ENCODE assay signal across 1 cellular context in genomic region chr15:90479656-90480055, GRCh38.
TF ChIP-seq lines count a peak whose summit lies in the region.

No MANE protein-coding gene starts in this region.

TF ChIP-seq in IMR-90, 13 proteins besides CTCF, POLR2A, EP300 and RAD21:
- TF ChIP-seq MAFK (IDR thresholded peaks at IDR 0.05; ENCODE audit: low read depth, low read length) (no peak), RCOR1 (IDR thresholded peaks at IDR 0.05; ENCODE audit: insufficient replicate concordance, low read length) (no peak), CHD1 (IDR thresholded peaks at IDR 0.05; ENCODE audit: low read depth, low read length) (no peak), ELK1 (IDR thresholded peaks at IDR 0.05; ENCODE audit: borderline replicate concordance, low read depth, low read length) (no peak), USF2 (IDR thresholded peaks at IDR 0.05; ENCODE audit: low read depth, low read length) (no peak), BHLHE40 (IDR thresholded peaks at IDR 0.05; ENCODE audit: low read depth, low read length) (no peak), NFE2L2 (IDR thresholded peaks at IDR 0.05; ENCODE audit: low read depth, low read length) (no peak), FOS (IDR thresholded peaks at IDR 0.05; ENCODE audit: low read depth, low read length) (no peak), CEBPB (IDR thresholded peaks at IDR 0.05; ENCODE audit: low read depth, low read length) (no peak), MXI1 (IDR thresholded peaks at IDR 0.05; ENCODE audit: borderline replicate concordance, low read depth, low read length) (no peak), SMC3 (IDR thresholded peaks at IDR 0.05; ENCODE audit: low read depth, low read length) (no peak), RFX5 (IDR thresholded peaks at IDR 0.05; ENCODE audit: low read depth, low read length) (no peak), MAZ (IDR thresholded peaks at IDR 0.05; ENCODE audit: borderline replicate concordance, low read depth, low read length) (no peak)
